1 cellular context compared by ENCODE assay signal in genomic region chr7:151252961-151253691, GRCh38.
TF ChIP-seq lines count a peak whose summit lies in the region.

No MANE protein-coding gene starts in this region.

TF ChIP-seq in neural cell, 6 proteins besides CTCF, POLR2A, EP300 and RAD21 (continued from another document):
- TF ChIP-seq REST (IDR thresholded peaks at IDR 0.05; ENCODE audit: borderline replicate concordance), result peak; percentile 48
